Comparison of ENCODE assay signal across 16 cellular contexts in the genomic region with DNA sequence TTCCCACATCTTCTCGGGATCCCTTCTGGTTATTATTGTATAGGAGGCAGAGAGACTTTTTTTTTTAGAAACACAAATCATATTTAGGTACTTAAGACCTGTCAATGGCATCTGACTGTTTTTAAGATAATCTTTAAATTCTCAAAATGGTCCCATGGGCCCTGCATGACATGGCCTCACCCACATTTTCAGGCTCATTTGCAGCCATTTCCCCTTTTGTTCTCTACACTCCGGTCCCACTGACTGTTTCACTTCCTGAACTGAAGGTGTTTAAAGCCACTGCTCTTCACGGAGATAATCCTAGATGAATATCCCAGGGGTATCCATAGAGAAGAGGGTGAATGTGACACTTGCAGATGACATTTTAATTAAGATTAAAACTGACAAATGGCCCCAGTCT. TPM values are rescaled to one million over a fixed set of nuclear protein-coding genes. Genes with fewer than 3 reads are reported as not detected.
A peak's percentile ranks its signal among the peaks of the same experiment; 100 is the strongest.
DNase-seq lines count a peak whose midpoint lies in the region; ATAC-seq and TF ChIP-seq lines count a peak whose summit lies in the region.
"Had no signal": no experiment of that assay in that cellular context is flagged by ENCODE, and none has a peak within 500 bp of the region (broad histone marks: within the 10 kb centered on the region; RNA-seq: fewer than 3 reads in every experiment).

No MANE protein-coding gene starts in this region.

- no peaks in the 10 kb centered on the region for H3K27me3 Mint-ChIP-seq in T-cell

- H3K36me3 Mint-ChIP-seq in T-cell: peaks cover 8% of the 10 kb centered on the region

- TF ChIP-seq CTCF in GM12865 (IDR thresholded peaks at IDR 0.05; ENCODE audit: insufficient read depth, low read depth, low read length, missing control alignments): no peak

- no peak overlapping the region for H3K4me3 Mint-ChIP-seq in T-cell

- peaks cover 0 to 4% (median 0%) of the 10 kb centered on the region in 3 donors for H3K4me1 Mint-ChIP-seq in T-cell

- H3K4me3 ChIP-seq in GM12865 (ENCODE audit: low read depth, low read length): no peak overlapping the region
- H3K4me3 ChIP-seq: thoracic aorta had no signal

- CTCF ChIA-PET in T-cell (lab: Charles Lee): no interaction called here

- no peak overlapping the region for H3K27ac Mint-ChIP-seq in T-cell

- ATAC-seq in GM19395 (IDR thresholded peaks at IDR 0.05; ENCODE audit: unreplicated experiment) (peak; percentile 78), HG02981 (IDR thresholded peaks at IDR 0.05; ENCODE audit: unreplicated experiment) (peak; percentile 72), T-cell (replicated peaks in 1 of 4) (no peak)

- peaks cover 3 to 11% (median 10%) of the 10 kb centered on the region in 3 donors for H3K9me3 Mint-ChIP-seq in T-cell

- DNase-seq in GM12865 (ENCODE audit: low read depth) (peak; percentile 54), NOMO-1 treated with dmso at 0.1 percent for 144 hours (lab: John Stamatoyannopoulos, UW; ENCODE audit: unreplicated experiment) (peak; percentile 51), T-cell (no peak), dermis blood vessel endothelial cell (no peak)
- no peak for DNase-seq in activated effector memory CD4-positive, alpha-beta T cell treated with Interleukin-2 at 50 U/mL for 16 hours
- no peak for DNase-seq in activated CD4-positive, alpha-beta T cell treated with anti-CD3 and anti-CD28 coated beads, Interleukin-2, amount 50 U/mL, for 4 hours
- DNase-seq: AML-193, NCI-H1436, retina had no signal

- POLR2A ChIA-PET in T-cell (lab: Charles Lee): no interaction called here

RNA-seq across cellular contexts. Expression of a gene that starts 12.3 kb away (rescaled TPM):
- total RNA-seq in T-cell (not detected), dermis blood vessel endothelial cell (not detected in 2 replicates)
- total RNA-seq: astrocyte, G401, H1, mucosa of gallbladder, thoracic aorta had no signal

Comparison
In these comparisons a context has a peak if more than half of its experiments do, and no peak if none do; other contexts are left out.
1. DNase-seq: peak in GM12865 (single experiment) and NOMO-1 treated with dmso at 0.1 percent for 144 hours (single experiment); none in T-cell (0 of 34), dermis blood vessel endothelial cell (single experiment), activated effector memory CD4-positive, alpha-beta T cell treated with Interleukin-2 at 50 U/mL for 16 hours (single experiment) and activated CD4-positive, alpha-beta T cell treated with anti-CD3 and anti-CD28 coated beads, Interleukin-2, amount 50 U/mL, for 4 hours (0 of 2).
2. ATAC-seq: peak in GM19395 (single experiment) and HG02981 (single experiment); none in T-cell (0 of 4).